In the genomic region with DNA sequence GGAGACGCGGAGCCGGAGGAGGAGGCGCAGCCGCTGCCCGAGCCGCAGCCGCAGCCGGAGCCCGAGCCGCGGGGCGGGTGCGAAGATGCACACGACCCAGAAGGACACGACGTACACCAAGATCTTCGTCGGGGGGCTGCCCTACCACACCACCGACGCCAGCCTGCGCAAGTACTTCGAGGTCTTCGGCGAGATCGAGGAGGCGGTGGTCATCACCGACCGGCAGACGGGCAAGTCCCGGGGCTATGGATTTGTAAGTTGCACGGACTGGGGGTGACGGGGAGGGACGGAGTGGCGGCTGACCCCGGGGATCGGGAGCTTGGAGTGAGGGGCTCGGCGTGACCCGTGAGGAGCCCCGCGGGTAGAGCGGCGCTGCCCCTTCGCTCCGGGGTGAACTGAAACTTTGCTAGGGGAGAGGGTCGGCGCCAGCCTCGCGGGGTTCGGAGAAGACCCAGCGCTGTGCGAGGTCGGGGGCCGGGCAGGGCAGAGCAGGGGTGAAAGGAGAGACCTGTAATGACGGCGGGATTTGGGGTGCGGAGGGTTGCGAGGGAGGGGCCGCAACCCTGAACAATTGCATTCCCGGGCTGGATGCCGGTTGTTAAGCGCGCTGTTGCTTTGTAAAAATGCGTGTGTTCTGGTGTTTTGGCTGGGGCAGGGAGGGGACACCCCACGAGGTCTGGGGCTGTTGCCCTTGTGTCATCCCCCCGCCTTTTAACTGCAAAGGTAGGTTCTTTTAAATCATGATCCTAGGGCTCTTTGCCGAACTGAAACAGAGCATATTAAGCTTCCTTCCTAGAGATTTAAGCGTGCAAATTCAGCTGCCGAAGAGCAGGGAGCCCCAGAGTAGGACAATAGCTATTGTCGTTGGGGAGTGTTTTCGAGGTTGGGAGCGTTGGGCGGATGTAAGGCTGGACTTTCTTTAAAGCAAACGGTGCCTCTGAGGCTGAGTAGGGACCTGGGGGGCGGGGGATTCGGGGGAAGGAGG, we compare ENCODE assay signal across 1 cellular context.
TF ChIP-seq lines count a peak whose summit lies in the region.

No MANE protein-coding gene starts in this region.

TF ChIP-seq in liver, 16 proteins besides CTCF, POLR2A, EP300 and RAD21 (continued from another document):
- TF ChIP-seq, protein P1, sequence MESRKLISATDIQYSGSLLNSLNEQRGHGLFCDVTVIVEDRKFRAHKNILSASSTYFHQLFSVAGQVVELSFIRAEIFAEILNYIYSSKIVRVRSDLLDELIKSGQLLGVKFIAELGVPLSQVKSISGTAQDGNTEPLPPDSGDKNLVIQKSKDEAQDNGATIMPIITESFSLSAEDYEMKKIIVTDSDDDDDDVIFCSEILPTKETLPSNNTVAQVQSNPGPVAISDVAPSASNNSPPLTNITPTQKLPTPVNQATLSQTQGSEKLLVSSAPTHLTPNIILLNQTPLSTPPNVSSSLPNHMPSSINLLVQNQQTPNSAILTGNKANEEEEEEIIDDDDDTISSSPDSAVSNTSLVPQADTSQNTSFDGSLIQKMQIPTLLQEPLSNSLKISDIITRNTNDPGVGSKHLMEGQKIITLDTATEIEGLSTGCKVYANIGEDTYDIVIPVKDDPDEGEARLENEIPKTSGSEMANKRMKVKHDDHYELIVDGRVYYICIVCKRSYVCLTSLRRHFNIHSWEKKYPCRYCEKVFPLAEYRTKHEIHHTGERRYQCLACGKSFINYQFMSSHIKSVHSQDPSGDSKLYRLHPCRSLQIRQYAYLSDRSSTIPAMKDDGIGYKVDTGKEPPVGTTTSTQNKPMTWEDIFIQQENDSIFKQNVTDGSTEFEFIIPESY (IDR thresholded peaks at IDR 0.05), result no peak
- TF ChIP-seq HNF4A (conservative IDR thresholded peaks at IDR 0.05) (no peak), HNF4G (IDR thresholded peaks at IDR 0.05) (no peak), SP1 (IDR thresholded peaks at IDR 0.05) (no peak), FOXA1 (IDR thresholded peaks at IDR 0.05) (no peak)
TF ChIP-seq in liver: peak in this region for 0.
